Comparison of ENCODE assay signal across 8 cellular contexts in the genomic region with DNA sequence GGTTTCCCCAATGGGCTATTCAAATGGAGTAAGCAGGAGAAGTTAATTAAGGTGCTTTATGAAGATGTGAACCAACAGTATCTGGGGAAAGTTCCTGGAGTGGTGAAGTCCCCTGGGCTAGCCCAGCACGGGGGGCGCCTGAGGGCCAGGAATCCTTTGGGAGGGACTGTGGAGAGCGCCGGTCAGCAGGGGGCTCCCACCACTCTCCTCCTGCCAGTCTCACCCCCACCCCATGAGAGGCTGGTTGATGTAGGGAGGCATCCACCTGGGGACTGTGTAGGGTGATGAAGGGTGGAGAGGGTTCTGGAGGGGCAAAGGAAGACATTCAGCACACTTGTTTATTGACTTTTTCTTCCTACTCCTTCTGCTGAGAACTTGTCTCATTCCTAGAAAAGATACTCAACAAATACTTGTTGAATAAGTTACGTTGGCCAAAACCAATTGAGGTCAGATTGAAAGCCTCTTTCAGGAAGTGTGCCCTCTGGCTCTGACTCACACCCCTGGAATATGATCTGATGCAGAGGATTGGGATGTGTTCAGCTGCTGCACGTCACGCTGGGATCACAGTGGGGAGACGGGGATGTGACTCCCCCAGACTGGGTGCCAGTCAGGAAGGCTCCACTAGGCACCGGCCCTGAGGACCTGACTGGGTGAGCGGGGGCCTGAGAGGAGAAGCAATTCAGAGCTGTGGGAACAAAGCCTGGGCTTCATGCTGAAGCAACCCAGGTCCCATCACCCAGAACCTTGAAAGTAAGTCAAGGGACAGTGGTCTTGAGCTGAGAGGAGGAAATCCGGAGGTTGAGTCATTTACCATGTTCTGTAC. TPM values are rescaled to one million over a fixed set of nuclear protein-coding genes. Genes with fewer than 3 reads are reported as not detected.
DNase-seq lines count a peak whose midpoint lies in the region; ATAC-seq and TF ChIP-seq lines count a peak whose summit lies in the region.

No MANE protein-coding gene starts in this region.

- no peak for TF ChIP-seq CTCF in Calu3 (IDR thresholded peaks at IDR 0.05; ENCODE audit: unreplicated experiment)
- TF ChIP-seq CTCF in breast epithelium (IDR thresholded peaks at IDR 0.05) = no peak

- H3K4me1 Mint-ChIP-seq in Calu3 (ENCODE audit: low read depth, unreplicated experiment) = peaks cover 12% of the 10 kb centered on the region
- peaks cover 13 to 54% (median 39%) of the 10 kb centered on the region in 4 donors for H3K4me1 Mint-ChIP-seq in naive thymus-derived CD8-positive, alpha-beta T cell

- CTCF ChIA-PET in Calu3 (lab: Charles Lee) = interaction anchor here (0.6 to 1.2 kb wide), 2 partner anchors 46 to 85 kb away, joined by 3 read pairs; no protein-coding TSS in a partner anchor

- H3K4me3 ChIP-seq in breast epithelium = no peak overlapping the region

- no peak overlapping the region for H3K27ac Mint-ChIP-seq in Calu3 (ENCODE audit: unreplicated experiment)
- peak overlapping the region; percentile 31 to 99 (median 75) for H3K27ac Mint-ChIP-seq in naive thymus-derived CD8-positive, alpha-beta T cell

- no peaks in the 10 kb centered on the region for H3K36me3 Mint-ChIP-seq in Calu3 (ENCODE audit: insufficient read depth, unreplicated experiment)
- H3K36me3 Mint-ChIP-seq in naive thymus-derived CD8-positive, alpha-beta T cell = no peaks in the 10 kb centered on the region

- ATAC-seq in naive thymus-derived CD8-positive, alpha-beta T cell = no peak
- ATAC-seq in GM18861 (IDR thresholded peaks at IDR 0.05; ENCODE audit: unreplicated experiment) = no peak

- H3K27me3 ChIP-seq in breast epithelium = no peaks in the 10 kb centered on the region

- POLR2A ChIA-PET in naive thymus-derived CD8-positive, alpha-beta T cell (lab: Charles Lee) = interaction anchor here (8.7 kb wide), 1 partner anchor 20 kb away, joined by 123 read pairs; a partner anchor contains a TSS

- H3K9me3 Mint-ChIP-seq in Calu3 (ENCODE audit: low read depth, unreplicated experiment) = no peaks in the 10 kb centered on the region
- H3K9me3 Mint-ChIP-seq in naive thymus-derived CD8-positive, alpha-beta T cell = no peaks in the 10 kb centered on the region

- H3K36me3 ChIP-seq in breast epithelium = no peaks in the 10 kb centered on the region

- H3K9me3 ChIP-seq in breast epithelium = no peaks in the 10 kb centered on the region

- no peak for TF ChIP-seq POLR2A in breast epithelium (IDR thresholded peaks at IDR 0.05)

- H3K4me1 ChIP-seq in breast epithelium = peaks cover 0 to 3% of the 10 kb centered on the region in 2 donors

- H3K27me3 Mint-ChIP-seq in Calu3 (ENCODE audit: unreplicated experiment) = no peaks in the 10 kb centered on the region
- H3K27me3 Mint-ChIP-seq in naive thymus-derived CD8-positive, alpha-beta T cell = peaks cover 0 to 3% (median 0%) of the 10 kb centered on the region in 5 donors

- peak overlapping the region; percentile 67 to 77 for H3K27ac ChIP-seq in breast epithelium

- intact Hi-C loops in Calu3 (cut with micrococcal nuclease; ENCODE audit: unreplicated experiment) (no loop called here), breast epithelium (cut with DNase I; ENCODE audit: low total_unique reads) (no loop called here)

- DNase-seq in Calu3 (peak; percentile 58), LoVo (ENCODE audit: low spot score) (peak; percentile 37), breast epithelium (ENCODE audit: low spot score in 2 of 2) (peak in 1 of 2 donors; percentile 53), OCI-M2 (lab: John Stamatoyannopoulos, UW; ENCODE audit: unreplicated experiment) (no peak), NCI-H82 treated with DMSO at 0.1 percent for 48 hours (lab: John Stamatoyannopoulos, UW; ENCODE audit: unreplicated experiment) (no peak)
- no peak for DNase-seq in naive thymus-derived CD8-positive, alpha-beta T cell
- DNase-seq in activated CD8-positive, alpha-beta memory T cell treated with anti-CD3 and anti-CD28 coated beads, Interleukin-2, amount 50 U/mL, for 48 hours = no peak

- H3K4me3 Mint-ChIP-seq in Calu3 (ENCODE audit: low read depth, unreplicated experiment) = no peak overlapping the region
- no peak overlapping the region for H3K4me3 Mint-ChIP-seq in naive thymus-derived CD8-positive, alpha-beta T cell

- no TSS peak for BruUV-seq in Calu3 (replicated peaks; lab: Mats Ljungman, UMichigan)

RNA-seq across cellular contexts. Expression of a gene that starts 4.2 kb away (rescaled TPM):
- total RNA-seq in Calu3 (2022) = not detected in 2 replicates
- under 1 TPM in 1 of 3 donors, not detected in 2; 0.32 TPM for total RNA-seq in breast epithelium
- 1 to 10 TPM; 1.5 to 1.8 TPM for total RNA-seq in naive thymus-derived CD8-positive, alpha-beta T cell
- 1 to 10 TPM in 2 of 3 donors, under 1 TPM in 1; 0.66 to 2.4 (median 1.6) TPM for polyA plus RNA-seq in naive thymus-derived CD8-positive, alpha-beta T cell

RNA-seq across cellular contexts. Expression of a gene that starts 10.1 kb away (rescaled TPM):
- total RNA-seq in Calu3 (2022) = not detected in 2 replicates
- not detected for total RNA-seq in breast epithelium
- total RNA-seq in naive thymus-derived CD8-positive, alpha-beta T cell = not detected
- polyA plus RNA-seq in naive thymus-derived CD8-positive, alpha-beta T cell = not detected

RNA-seq across cellular contexts. Expression of a gene that starts 19.6 kb away (rescaled TPM):
- total RNA-seq in Calu3 (2022) = 47.0 and 47.3 TPM in 2 replicates
- 10 to 100 TPM; 29.6 to 34.4 (median 32.8) TPM for total RNA-seq in breast epithelium
- total RNA-seq in naive thymus-derived CD8-positive, alpha-beta T cell = 10 to 100 TPM; 39.4 to 49.0 TPM
- polyA plus RNA-seq in naive thymus-derived CD8-positive, alpha-beta T cell = 100 to 1,000 TPM in 1 of 3 donors, 10 to 100 TPM in 2; 62.7 to 122 (median 78.5) TPM

RNA-seq across cellular contexts. Expression of a gene that starts 19.9 kb away (rescaled TPM):
- total RNA-seq in Calu3 (2022) (181 and 191 TPM in 2 replicates), breast epithelium (100 to 1,000 TPM; 106 to 151 (median 145) TPM)
- total RNA-seq in naive thymus-derived CD8-positive, alpha-beta T cell = 100 to 1,000 TPM; 311 to 322 TPM
- 10 to 100 TPM in 1 of 3 donors, 1 to 10 TPM in 2; 6.3 to 14.1 (median 8.6) TPM for polyA plus RNA-seq in naive thymus-derived CD8-positive, alpha-beta T cell

RNA-seq across cellular contexts. Expression of a gene that starts 57.6 kb away (rescaled TPM):
- total RNA-seq in Calu3 (2022) (5.0 and 5.7 TPM in 2 replicates), breast epithelium (1 to 10 TPM; 2.2 to 5.2 (median 3.2) TPM)
- total RNA-seq in naive thymus-derived CD8-positive, alpha-beta T cell = 1 to 10 TPM in 1 of 2 experiments, under 1 TPM in 1; 0.96 to 1.2 TPM
- under 1 TPM; 0.06 to 0.31 (median 0.09) TPM for polyA plus RNA-seq in naive thymus-derived CD8-positive, alpha-beta T cell

Comparison
In these comparisons a context has a peak if more than half of its experiments do, and no peak if none do; other contexts are left out.
1. DNase-seq: peak in Calu3 (single experiment) and LoVo (single experiment); none in naive thymus-derived CD8-positive, alpha-beta T cell (0 of 10), activated CD8-positive, alpha-beta memory T cell treated with anti-CD3 and anti-CD28 coated beads, Interleukin-2, amount 50 U/mL, for 48 hours (single experiment), OCI-M2 (single experiment) and NCI-H82 treated with DMSO at 0.1 percent for 48 hours (single experiment).